In genomic region chr1:156642265-156643185, GRCh38 we compare ENCODE assay signal across 9 cellular contexts. TPM values are rescaled to one million over a fixed set of nuclear protein-coding genes. Genes with fewer than 3 reads are reported as not detected.
DNase-seq lines count a peak whose midpoint lies in the region; ATAC-seq, FAIRE-seq and TF ChIP-seq lines count a peak whose summit lies in the region.
"Had no signal": no experiment of that assay in that cellular context is flagged by ENCODE, and none has a peak within 500 bp of the region (broad histone marks: within the 10 kb centered on the region; RNA-seq: fewer than 3 reads in every experiment).

No MANE protein-coding gene starts in this region.

- TF ChIP-seq EP300 in K562 (IDR thresholded peaks at IDR 0.05; ENCODE audit: low read length), result no peak

- no peak for TF ChIP-seq RAD21 in K562 (CRISPR knock-in tag; conservative IDR thresholded peaks at IDR 0.05 in 1 of 2, IDR thresholded peaks at IDR 0.05 in 1 of 2)

- peaks cover 0 to 24% of the 10 kb centered on the region in 2 experiments; a peak in 2 of 5 replicates for H3K4me1 ChIP-seq in K562 (replicated peaks in 1 of 2; ENCODE audit: control insufficient read depth in 2 of 2, insufficient read depth in 2 of 2, low read length in 2 of 2)

- CTCF ChIA-PET in CD4-positive, alpha-beta T cell (lab: Charles Lee), result interaction anchor here (1.7 kb wide), 1 partner anchor 17 kb away, joined by 4 read pairs; no protein-coding TSS in a partner anchor
- CTCF ChIA-PET in K562 (lab: Yijun Ruan, JAX; ENCODE audit: low intra/inter-chr PET ratio), result no interaction called here

- H3K9ac ChIP-seq in K562 (ENCODE audit: insufficient read depth in 1 of 2, low read depth in 2 of 2, low read length in 2 of 2), result no peak overlapping the region

- no peak overlapping the region for H2AFZ ChIP-seq in K562 (ENCODE audit: low read depth, low read length)

- POLR2A ChIA-PET in CD4-positive, alpha-beta T cell (lab: Charles Lee), result interaction anchor here (0.6 to 1.0 kb wide), 2 partner anchors 19 to 43 kb away, joined by 3 read pairs; no protein-coding TSS in a partner anchor
- POLR2A ChIA-PET in K562 (lab: Yijun Ruan, JAX), result interaction anchor here (0.6 to 3.4 kb wide), 6 partner anchors 9 to 42 kb away, joined by 3 to 21 read pairs (median 3); no protein-coding TSS in a partner anchor

- H3K79me2 ChIP-seq in K562 (ENCODE audit: control insufficient read depth, insufficient read depth, low read length), result no peaks in the 10 kb centered on the region

- H3K27me3 Mint-ChIP-seq in CD4-positive, alpha-beta T cell, result peaks cover 87% of the 10 kb centered on the region
- H3K27me3 Mint-ChIP-seq in nephron (ENCODE audit: low read depth), result peaks cover 88% of the 10 kb centered on the region

- H3K9me3 Mint-ChIP-seq in CD4-positive, alpha-beta T cell, result no peaks in the 10 kb centered on the region
- H3K9me3 Mint-ChIP-seq in nephron, result no peaks in the 10 kb centered on the region

- H3K4me2 ChIP-seq in K562 (ENCODE audit: insufficient read depth, low read length), result no peak overlapping the region

- TSS peak; percentile 24 for BruUV-seq in K562 (replicated peaks; lab: Mats Ljungman, UMichigan)

- intact Hi-C loops in CD4-positive, alpha-beta T cell (cut with DNase I, micrococcal nuclease), result no loop called here
- intact Hi-C loops in K562 (cut with micrococcal nuclease), result no loop called here

- H3K27me3 ChIP-seq in CD4-positive, alpha-beta T cell (ENCODE audit: control insufficient read depth, insufficient read depth, low read length), result peaks cover 94% of the 10 kb centered on the region
- H3K27me3 ChIP-seq in K562 (ENCODE audit: control insufficient read depth in 2 of 2, insufficient read depth in 2 of 2, low read length in 2 of 2), result no peaks in the 10 kb centered on the region

- H3K4me3 ChIP-seq in K562, result no peak overlapping the region

- H3K9me1 ChIP-seq in K562 (ENCODE audit: control insufficient read depth, insufficient read depth, low read length), result no peaks in the 10 kb centered on the region

- no peak; the same call in 1 of the 2 replicates for TF ChIP-seq POLR2A in K562 (conservative IDR thresholded peaks at IDR 0.05)

- H3K27ac Mint-ChIP-seq in CD4-positive, alpha-beta T cell, result no peak overlapping the region
- H3K27ac Mint-ChIP-seq in nephron, result no peak overlapping the region

- no peaks in the 10 kb centered on the region for H3K36me3 Mint-ChIP-seq in CD4-positive, alpha-beta T cell (ENCODE audit: low read depth)
- no peaks in the 10 kb centered on the region for H3K36me3 Mint-ChIP-seq in nephron (ENCODE audit: low read depth)
- H3K36me3 Mint-ChIP-seq: activated CD8-positive, alpha-beta memory T cell treated with anti-CD3 and anti-CD28 coated beads, Interleukin-2, amount 10 ng/mL, durations not matched to agents 7 days and 5 days had no signal

- peaks cover 43% of the 10 kb centered on the region for H3K36me3 ChIP-seq in K562 (ENCODE audit: control insufficient read depth, insufficient read depth, low read length)

- peaks cover 28% of the 10 kb centered on the region for H3K4me1 Mint-ChIP-seq in CD4-positive, alpha-beta T cell (ENCODE audit: low read depth)
- peaks cover 29% of the 10 kb centered on the region for H3K4me1 Mint-ChIP-seq in nephron

- no peak for TF ChIP-seq CTCF in CD4-positive, alpha-beta T cell (IDR thresholded peaks at IDR 0.05)
- no peak for TF ChIP-seq CTCF in K562 (IDR thresholded peaks at IDR 0.05 in 2 of 3, conservative IDR thresholded peaks at IDR 0.05 in 1 of 3; ENCODE audit: insufficient read depth in 2 of 3, low read depth in 1 of 3, low read length in 3 of 3)
- no peak for TF ChIP-seq CTCF in nephron (IDR thresholded peaks at IDR 0.05; ENCODE audit: unreplicated experiment in 3 of 3)

- peaks cover 50% of the 10 kb centered on the region for H4K20me1 ChIP-seq in K562 (replicated peaks; ENCODE audit: control insufficient read depth, insufficient read depth, low read length)

- no peaks in the 10 kb centered on the region for H3K9me3 ChIP-seq in CD4-positive, alpha-beta T cell (ENCODE audit: control insufficient read depth, low read length)
- H3K9me3 ChIP-seq in K562 (replicated peaks; ENCODE audit: control insufficient read depth, insufficient read depth, low read depth, low read length), result no peaks in the 10 kb centered on the region

- in situ Hi-C loops in K562 (cut with MboI), result no loop called here

- H3K27ac ChIP-seq in CD4-positive, alpha-beta T cell (ENCODE audit: low read depth, low read length), result no peak overlapping the region
- no peak overlapping the region for H3K27ac ChIP-seq in K562 (ENCODE audit: extremely low read depth, low read depth, low read length)

- 87% methylated on average over 30 of the region's 41 CpGs for WGBS in K562 (ENCODE audit: insufficient coverage, low coverage, missing lambda C conversion rate)

- H3K4me3 Mint-ChIP-seq in CD4-positive, alpha-beta T cell, result peak overlapping the region; percentile 56
- H3K4me3 Mint-ChIP-seq in nephron, result peak overlapping the region; percentile 70 to 84 (median 75)

- DNase-seq in CD4-positive, alpha-beta T cell, result no peak
- DNase-seq in K562 (ENCODE audit: extremely low read depth in 1 of 4, low spot score in 3 of 4), result no peak
- no peak for DNase-seq in UCSD-AML1 (lab: John Stamatoyannopoulos, UW; ENCODE audit: unreplicated experiment)
- no peak for DNase-seq in stimulated activated CD4-positive, alpha-beta T cell treated with anti-CD3 and anti-CD28 coated beads, Interleukin-2, amount 100 ng/mL, for 48 hours
- DNase-seq: activated CD8-positive, alpha-beta memory T cell treated with anti-CD3 and anti-CD28 coated beads, Interleukin-2, amount 10 ng/mL, durations not matched to agents 7 days and 5 days; DND-41 had no signal

- ATAC-seq in CD4-positive, alpha-beta T cell (ENCODE audit: poor library complexity), result no peak
- no peak for ATAC-seq in K562
- ATAC-seq in HG03571 (IDR thresholded peaks at IDR 0.05; ENCODE audit: unreplicated experiment), result no peak

- no peak for FAIRE-seq in K562 (lab: Jason Lieb, UNC)

RNA-seq across cellular contexts. Expression of gene BCAN, which starts 0.6 kb away (rescaled TPM):
- not detected for total RNA-seq in CD4-positive, alpha-beta T cell
- total RNA-seq in K562 (2011; cell fraction: chromatin; rRNA removed; ENCODE audit: low replicate concordance), result 0.12 TPM in 1 of 2 replicates, not detected in the other
- 0.17 and 0.26 TPM in 2 replicates for total RNA-seq in K562 (2011; cell fraction: nucleolus; rRNA removed)
- total RNA-seq in K562 (2011; cell fraction: nucleoplasm; rRNA removed), result not detected in 2 replicates
- total RNA-seq in K562 (2014; rRNA removed) (0.12 TPM in 1 of 2 replicates, not detected in the other), K562 (2014; rRNA removed; fragmentation: Illumina TruSeq; extraction: Trizol) (not detected in 2 replicates), K562 (2015; rRNA removed; fragmentation: Illumina TruSeq; extraction: Trizol) (0.08 TPM in 1 of 2 replicates, not detected in the other), K562 (2021) (0.22 TPM in 1 of 2 replicates, not detected in the other)
- polyA plus RNA-seq in K562 (2011; rRNA removed) (0.06 and 0.09 TPM in 2 replicates), K562 (2014; fragmentation: Illumina TruSeq; extraction: Trizol) (0.19 and 0.33 TPM in 2 replicates), K562 (2014; fragmentation: Nextera tagmentation; extraction: Ambion mirVana) (under 1 TPM in 1 of 2 experiments, not detected in 1; 0.04 TPM), K562 (2014; rRNA removed) (0.22 and 0.23 TPM in 2 replicates)
- polyA plus RNA-seq in K562 (2011; cell fraction: cytosol; rRNA removed), result 0.04 and 0.25 TPM in 2 replicates
- polyA plus RNA-seq in K562 (2011; cell fraction: nucleus; rRNA removed), result 0.06 and 0.21 TPM in 2 replicates
- 0.35 and 0.52 TPM in 2 replicates for polyA plus RNA-seq in K562 (2012)
- polyA minus RNA-seq in K562 (2011; rRNA and poly(A)+ RNA removed), result not detected in 2 replicates
- polyA minus RNA-seq in K562 (2011; cell fraction: cytosol; rRNA and poly(A)+ RNA removed), result not detected in 2 replicates
- not detected in 2 replicates for polyA minus RNA-seq in K562 (2011; cell fraction: nucleus; rRNA and poly(A)+ RNA removed)

RNA-seq across cellular contexts. Expression of gene HAPLN2, which starts 23.3 kb away (rescaled TPM):
- total RNA-seq in CD4-positive, alpha-beta T cell, result under 1 TPM; 0.44 to 0.56 TPM
- 1.4 TPM in 1 of 2 replicates, not detected in the other for total RNA-seq in K562 (2011; cell fraction: chromatin; rRNA removed; ENCODE audit: low replicate concordance)
- total RNA-seq in K562 (2011; cell fraction: nucleolus; rRNA removed), result 3.0 TPM in 2 replicates
- total RNA-seq in K562 (2011; cell fraction: nucleoplasm; rRNA removed), result 0.53 and 0.88 TPM in 2 replicates
- total RNA-seq in K562 (2014; rRNA removed) (3.1 and 3.8 TPM in 2 replicates), K562 (2014; rRNA removed; fragmentation: Illumina TruSeq; extraction: Trizol) (not detected in 2 replicates), K562 (2015; rRNA removed; fragmentation: Illumina TruSeq; extraction: Trizol) (0.14 and 0.19 TPM in 2 replicates), K562 (2021) (3.6 and 5.2 TPM in 2 replicates)
- polyA plus RNA-seq in K562 (2011; rRNA removed) (0.39 and 0.76 TPM in 2 replicates), K562 (2014; fragmentation: Illumina TruSeq; extraction: Trizol) (0.17 TPM in 1 of 2 replicates, not detected in the other), K562 (2014; fragmentation: Nextera tagmentation; extraction: Ambion mirVana) (not detected), K562 (2014; rRNA removed) (4.4 and 4.5 TPM in 2 replicates)
- 1.3 and 4.1 TPM in 2 replicates for polyA plus RNA-seq in K562 (2011; cell fraction: cytosol; rRNA removed)
- polyA plus RNA-seq in K562 (2011; cell fraction: nucleus; rRNA removed), result 6.5 and 10.9 TPM in 2 replicates
- 0.95 and 3.3 TPM in 2 replicates for polyA plus RNA-seq in K562 (2012)
- polyA minus RNA-seq in K562 (2011; rRNA and poly(A)+ RNA removed), result 0.35 TPM in 1 of 2 replicates, not detected in the other
- not detected in 2 replicates for polyA minus RNA-seq in K562 (2011; cell fraction: cytosol; rRNA and poly(A)+ RNA removed)
- polyA minus RNA-seq in K562 (2011; cell fraction: nucleus; rRNA and poly(A)+ RNA removed), result 3.1 and 3.8 TPM in 2 replicates
- total RNA-seq: activated CD8-positive, alpha-beta memory T cell treated with anti-CD3 and anti-CD28 coated beads, Interleukin-2, amount 10 ng/mL, durations not matched to agents 7 days and 5 days; NCI-H460 had no signal

RNA-seq across cellular contexts. Expression of gene NES, which starts 34.7 kb away (rescaled TPM):
- not detected for total RNA-seq in CD4-positive, alpha-beta T cell
- 1.5 and 2.0 TPM in 2 replicates for total RNA-seq in K562 (2011; cell fraction: chromatin; rRNA removed; ENCODE audit: low replicate concordance)
- 1.7 TPM in 2 replicates for total RNA-seq in K562 (2011; cell fraction: nucleolus; rRNA removed)
- 1.8 and 3.1 TPM in 2 replicates for total RNA-seq in K562 (2011; cell fraction: nucleoplasm; rRNA removed)
- total RNA-seq in K562 (2014; rRNA removed) (5.8 and 6.6 TPM in 2 replicates), K562 (2014; rRNA removed; fragmentation: Illumina TruSeq; extraction: Trizol) (3.3 and 4.1 TPM in 2 replicates), K562 (2015; rRNA removed; fragmentation: Illumina TruSeq; extraction: Trizol) (4.8 and 4.9 TPM in 2 replicates), K562 (2021) (5.5 and 8.6 TPM in 2 replicates)
- polyA plus RNA-seq in K562 (2011; rRNA removed) (2.7 TPM in 2 replicates), K562 (2014; fragmentation: Illumina TruSeq; extraction: Trizol) (5.4 and 6.3 TPM in 2 replicates), K562 (2014; fragmentation: Nextera tagmentation; extraction: Ambion mirVana) (under 1 TPM; 0.10 to 0.13 TPM), K562 (2014; rRNA removed) (2.5 and 4.2 TPM in 2 replicates)
- 1.5 and 2.5 TPM in 2 replicates for polyA plus RNA-seq in K562 (2011; cell fraction: cytosol; rRNA removed)
- 3.2 and 5.5 TPM in 2 replicates for polyA plus RNA-seq in K562 (2011; cell fraction: nucleus; rRNA removed)
- polyA plus RNA-seq in K562 (2012), result 6.5 and 7.0 TPM in 2 replicates
- polyA minus RNA-seq in K562 (2011; rRNA and poly(A)+ RNA removed), result 2.3 and 2.4 TPM in 2 replicates
- polyA minus RNA-seq in K562 (2011; cell fraction: cytosol; rRNA and poly(A)+ RNA removed), result 3.8 and 5.4 TPM in 2 replicates
- polyA minus RNA-seq in K562 (2011; cell fraction: nucleus; rRNA and poly(A)+ RNA removed), result 1.2 and 1.4 TPM in 2 replicates
- total RNA-seq: activated CD8-positive, alpha-beta memory T cell treated with anti-CD3 and anti-CD28 coated beads, Interleukin-2, amount 10 ng/mL, durations not matched to agents 7 days and 5 days had no signal

RNA-seq across cellular contexts. Expression of gene GPATCH4, which starts 41.2 kb away (rescaled TPM):
- 10 to 100 TPM; 35.3 to 36.3 TPM for total RNA-seq in CD4-positive, alpha-beta T cell
- 75.8 and 111 TPM in 2 replicates for total RNA-seq in K562 (2011; cell fraction: chromatin; rRNA removed; ENCODE audit: low replicate concordance)
- 69.5 and 70.0 TPM in 2 replicates for total RNA-seq in K562 (2011; cell fraction: nucleolus; rRNA removed)
- total RNA-seq in K562 (2011; cell fraction: nucleoplasm; rRNA removed), result 69.2 and 102 TPM in 2 replicates
- total RNA-seq in K562 (2014; rRNA removed) (43.7 and 47.5 TPM in 2 replicates), K562 (2014; rRNA removed; fragmentation: Illumina TruSeq; extraction: Trizol) (73.1 and 76.5 TPM in 2 replicates), K562 (2015; rRNA removed; fragmentation: Illumina TruSeq; extraction: Trizol) (75.8 and 79.5 TPM in 2 replicates), K562 (2021) (45.8 and 51.4 TPM in 2 replicates)
- polyA plus RNA-seq in K562 (2011; rRNA removed) (51.5 and 57.9 TPM in 2 replicates), K562 (2014; fragmentation: Illumina TruSeq; extraction: Trizol) (94.7 and 105 TPM in 2 replicates), K562 (2014; fragmentation: Nextera tagmentation; extraction: Ambion mirVana) (10 to 100 TPM; 82.1 to 90.8 TPM), K562 (2014; rRNA removed) (53.9 and 59.3 TPM in 2 replicates)
- 29.4 and 32.0 TPM in 2 replicates for polyA plus RNA-seq in K562 (2011; cell fraction: cytosol; rRNA removed)
- polyA plus RNA-seq in K562 (2011; cell fraction: nucleus; rRNA removed), result 51.1 and 51.7 TPM in 2 replicates
- polyA plus RNA-seq in K562 (2012), result 27.1 and 86.2 TPM in 2 replicates
- 72.9 and 74.3 TPM in 2 replicates for polyA minus RNA-seq in K562 (2011; rRNA and poly(A)+ RNA removed)
- 17.4 and 29.2 TPM in 2 replicates for polyA minus RNA-seq in K562 (2011; cell fraction: cytosol; rRNA and poly(A)+ RNA removed)
- 49.8 and 60.9 TPM in 2 replicates for polyA minus RNA-seq in K562 (2011; cell fraction: nucleus; rRNA and poly(A)+ RNA removed)

RNA-seq across cellular contexts. Expression of gene NAXE, which starts 50.9 kb away (rescaled TPM):
- total RNA-seq in CD4-positive, alpha-beta T cell, result 10 to 100 TPM; 23.3 to 27.8 TPM
- total RNA-seq in K562 (2011; cell fraction: chromatin; rRNA removed; ENCODE audit: low replicate concordance), result 43.8 and 126 TPM in 2 replicates
- 112 and 139 TPM in 2 replicates for total RNA-seq in K562 (2011; cell fraction: nucleolus; rRNA removed)
- total RNA-seq in K562 (2011; cell fraction: nucleoplasm; rRNA removed), result 102 TPM in 2 replicates
- total RNA-seq in K562 (2014; rRNA removed) (122 and 150 TPM in 2 replicates), K562 (2014; rRNA removed; fragmentation: Illumina TruSeq; extraction: Trizol) (76.6 and 99.9 TPM in 2 replicates), K562 (2015; rRNA removed; fragmentation: Illumina TruSeq; extraction: Trizol) (90.0 and 93.1 TPM in 2 replicates), K562 (2021) (112 and 113 TPM in 2 replicates)
- polyA plus RNA-seq in K562 (2011; rRNA removed) (38.4 and 66.9 TPM in 2 replicates), K562 (2014; fragmentation: Illumina TruSeq; extraction: Trizol) (136 and 137 TPM in 2 replicates), K562 (2014; fragmentation: Nextera tagmentation; extraction: Ambion mirVana) (10 to 100 TPM; 27.3 to 38.2 TPM), K562 (2014; rRNA removed) (77.2 and 85.8 TPM in 2 replicates)
- 81.6 and 136 TPM in 2 replicates for polyA plus RNA-seq in K562 (2011; cell fraction: cytosol; rRNA removed)
- 82.3 and 92.2 TPM in 2 replicates for polyA plus RNA-seq in K562 (2011; cell fraction: nucleus; rRNA removed)
- 106 and 111 TPM in 2 replicates for polyA plus RNA-seq in K562 (2012)
- polyA minus RNA-seq in K562 (2011; rRNA and poly(A)+ RNA removed), result 31.2 and 45.6 TPM in 2 replicates
- polyA minus RNA-seq in K562 (2011; cell fraction: cytosol; rRNA and poly(A)+ RNA removed), result 23.6 and 34.6 TPM in 2 replicates
- 40.1 and 65.3 TPM in 2 replicates for polyA minus RNA-seq in K562 (2011; cell fraction: nucleus; rRNA and poly(A)+ RNA removed)
